1 cellular context compared by ENCODE assay signal in genomic region chr13:98576963-98577822, GRCh38.
TF ChIP-seq lines count a peak whose summit lies in the region.

STK24 (minus strand) TSS chr13:98577107; CDS start chr13:98576786, 321 bp downstream.

TF ChIP-seq in HepG2, 621 proteins besides CTCF, POLR2A, EP300 and RAD21 (continued from another document and continues in another):
- 0 out of 2 replicates have a peak, but pooled peaks have one; percentile 22 for TF ChIP-seq ZHX2 (IDR thresholded peaks at IDR 0.05; ENCODE audit: low read depth)
- TF ChIP-seq ZHX2 (CRISPR knock-in tag; IDR thresholded peaks at IDR 0.05; ENCODE audit: borderline replicate concordance), result no peak
- TF ChIP-seq HNRNPH1 (optimal IDR thresholded peaks at IDR 0.05; ENCODE audit: low read depth, low read length), result no peak
- no peak for TF ChIP-seq ATAD3A (CRISPR knock-in tag; IDR thresholded peaks at IDR 0.05)
- TF ChIP-seq TFDP1 (CRISPR knock-in tag; IDR thresholded peaks at IDR 0.05; ENCODE audit: borderline replicate concordance), result no peak
- TF ChIP-seq SMYD3 (CRISPR knock-in tag; IDR thresholded peaks at IDR 0.05), result no peak
- no peak for TF ChIP-seq SIX4 (CRISPR knock-in tag; IDR thresholded peaks at IDR 0.05)
- peak; percentile 20; the same call in 1 of the 2 replicates for TF ChIP-seq KMT2B (CRISPR knock-in tag; IDR thresholded peaks at IDR 0.05)
- TF ChIP-seq ZNF264 (CRISPR knock-in tag; IDR thresholded peaks at IDR 0.05), result no peak
- TF ChIP-seq U2AF2 (IDR thresholded peaks at IDR 0.05; ENCODE audit: low read depth, low read length), result no peak
- TF ChIP-seq ZNF609 (CRISPR knock-in tag; IDR thresholded peaks at IDR 0.05; ENCODE audit: borderline replicate concordance), result no peak
- no peak for TF ChIP-seq ZNF234 (CRISPR knock-in tag; conservative IDR thresholded peaks at IDR 0.05)
- TF ChIP-seq BORCS8-MEF2B (CRISPR knock-in tag; IDR thresholded peaks at IDR 0.05), result peak; percentile 37; the same call in 1 of the 2 replicates
- no peak for TF ChIP-seq ISL2 (CRISPR knock-in tag; IDR thresholded peaks at IDR 0.05)
- TF ChIP-seq ZNF839 (CRISPR knock-in tag; IDR thresholded peaks at IDR 0.05; ENCODE audit: borderline replicate concordance), result no peak
- TF ChIP-seq ZNF24 (IDR thresholded peaks at IDR 0.05), result no peak
- no peak for TF ChIP-seq ZBTB40 (IDR thresholded peaks at IDR 0.05)
- peak; percentile 27; the same call in 1 of the 2 replicates for TF ChIP-seq ZBTB40 (CRISPR knock-in tag; IDR thresholded peaks at IDR 0.05)
- TF ChIP-seq MXI1 (IDR thresholded peaks at IDR 0.05; ENCODE audit: borderline replicate concordance, low read depth, low read length), result no peak; the same call in 2 of the 3 replicates
- no peak for TF ChIP-seq POGZ (CRISPR knock-in tag; IDR thresholded peaks at IDR 0.05)
- peak; percentile 25; the same call in 1 of the 2 replicates for TF ChIP-seq NR2F6 (IDR thresholded peaks at IDR 0.05)
- no peak for TF ChIP-seq NR2F6 (CRISPR knock-in tag; IDR thresholded peaks at IDR 0.05)
- no peak for TF ChIP-seq SETDB1 (CRISPR knock-in tag; IDR thresholded peaks at IDR 0.05; ENCODE audit: borderline replicate concordance)
- TF ChIP-seq ZKSCAN8 (CRISPR knock-in tag; IDR thresholded peaks at IDR 0.05; ENCODE audit: borderline replicate concordance), result no peak
- TF ChIP-seq CREM (IDR thresholded peaks at IDR 0.05), result no peak
- TF ChIP-seq CREM (CRISPR knock-in tag; IDR thresholded peaks at IDR 0.05), result no peak; the same call in 1 of the 2 replicates
- peak; percentile 53; the same call in 1 of the 2 replicates for TF ChIP-seq ZNF691 (CRISPR knock-in tag; IDR thresholded peaks at IDR 0.05; ENCODE audit: borderline replicate concordance, low read depth)
- TF ChIP-seq ZFY (CRISPR knock-in tag; IDR thresholded peaks at IDR 0.05), result peak; percentile 69
- no peak for TF ChIP-seq FOXP1 (IDR thresholded peaks at IDR 0.05)
- no peak for TF ChIP-seq FOXP1 (CRISPR knock-in tag; IDR thresholded peaks at IDR 0.05)
- TF ChIP-seq FIP1L1 (IDR thresholded peaks at IDR 0.05; ENCODE audit: borderline replicate concordance, insufficient read depth, low read depth, low read length), result no peak
- TF ChIP-seq POLR2G (IDR thresholded peaks at IDR 0.05; ENCODE audit: low read depth, low read length), result peak; percentile 77
- TF ChIP-seq ZNF777 (CRISPR knock-in tag; IDR thresholded peaks at IDR 0.05), result no peak
- TF ChIP-seq CC2D1A (CRISPR knock-in tag; IDR thresholded peaks at IDR 0.05), result no peak
- TF ChIP-seq ZSCAN22 (CRISPR knock-in tag; IDR thresholded peaks at IDR 0.05), result no peak
- no peak for TF ChIP-seq ZNF337 (CRISPR knock-in tag; IDR thresholded peaks at IDR 0.05; ENCODE audit: borderline replicate concordance, low read depth)
- no peak for TF ChIP-seq DPF2 (CRISPR knock-in tag; IDR thresholded peaks at IDR 0.05; ENCODE audit: borderline replicate concordance, low read depth)
- no peak for TF ChIP-seq LRRFIP1 (CRISPR knock-in tag; conservative IDR thresholded peaks at IDR 0.05)
